Comparison of ENCODE assay signal across 37 cellular contexts in the genomic region with DNA sequence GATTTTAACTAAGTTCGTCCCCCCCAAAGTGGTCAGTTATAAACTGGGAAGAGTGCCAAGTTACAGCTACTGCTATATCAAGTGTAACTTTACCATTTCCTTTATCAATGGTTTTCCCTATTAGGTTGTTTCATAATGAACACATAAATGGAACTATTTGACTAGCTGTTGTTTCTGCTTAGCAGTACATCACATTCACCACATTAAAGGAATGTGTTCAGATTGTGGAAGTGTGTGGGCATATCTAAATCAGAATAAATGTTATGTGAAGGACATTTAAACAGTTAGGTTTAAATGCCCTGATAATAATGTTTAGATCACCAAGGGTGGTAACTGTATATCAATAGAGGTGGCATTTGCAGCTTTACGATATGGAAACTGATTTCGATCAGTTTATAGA. TPM values are rescaled to one million over a fixed set of nuclear protein-coding genes. Genes with fewer than 3 reads are reported as not detected.
"Had no signal": no experiment of that assay in that cellular context is flagged by ENCODE, and none has a peak within 500 bp of the region (broad histone marks: within the 10 kb centered on the region; RNA-seq: fewer than 3 reads in every experiment).

No MANE protein-coding gene starts in this region.

- H3K36me3 Mint-ChIP-seq: activated naive CD4-positive, alpha-beta T cell treated with anti-CD3 and anti-CD28 coated beads, Interleukin-2, amount 50 U/mL, for 24 hours; activated naive CD8-positive, alpha-beta T cell treated with anti-CD3 and anti-CD28 coated beads for 36 hours; brain; WTC11 had no signal

- H3K9me3 Mint-ChIP-seq: activated CD8-positive, alpha-beta T cell treated with anti-CD3 and anti-CD28 coated beads for 36 hours; activated naive CD4-positive, alpha-beta T cell treated with anti-CD3 and anti-CD28 coated beads for 36 hours; activated naive CD4-positive, alpha-beta T cell treated with anti-CD3 and anti-CD28 coated beads, Interleukin-2, amount 50 U/mL, for 24 hours; activated naive CD8-positive, alpha-beta T cell treated with anti-CD3 and anti-CD28 coated beads for 36 hours; activated naive CD8-positive, alpha-beta T cell treated with anti-CD3 and anti-CD28 coated beads, Interleukin-2, amount 50 U/mL, for 24 hours; activated T-helper 1 cell treated with anti-CD3 and anti-CD28 coated beads, Interleukin-12 subunit alpha, Interleukin-12 subunit beta, Interleukin-2, Interleukin-4 antibody, amounts not matched to agents 30 ng/mL and 10 ng/mL and 1 ng/mL, durations not matched to agents 14 hours and 24 hours and 36 hours; activated T-helper 2 cell treated with anti-CD3 and anti-CD28 coated beads, Interferon-gamma antibody, Interleukin-2, Interleukin-4, amounts not matched to agents 10 μg/mL and 5 μg/mL and 100 μg/mL, durations not matched to agents 14 hours and 24 hours and 36 hours; brain; T-helper 2 cell treated with Interferon-gamma antibody and Interleukin-4, amounts not matched to agents 5 μg/mL and 100 μg/mL, for 36 hours; WTC11 had no signal

- H3K27me3 ChIP-seq: adrenal gland, ascending aorta, breast epithelium, colonic mucosa, esophagus squamous epithelium, gastroesophageal sphincter had no signal

- H3K9me3 ChIP-seq: adrenal gland, ascending aorta, breast epithelium, colonic mucosa, esophagus squamous epithelium, gastroesophageal sphincter had no signal

- H3K4me3 Mint-ChIP-seq: activated CD8-positive, alpha-beta T cell treated with anti-CD3 and anti-CD28 coated beads for 36 hours; activated naive CD4-positive, alpha-beta T cell treated with anti-CD3 and anti-CD28 coated beads for 36 hours; activated naive CD4-positive, alpha-beta T cell treated with anti-CD3 and anti-CD28 coated beads, Interleukin-2, amount 50 U/mL, for 24 hours; activated naive CD8-positive, alpha-beta T cell treated with anti-CD3 and anti-CD28 coated beads for 36 hours; activated naive CD8-positive, alpha-beta T cell treated with anti-CD3 and anti-CD28 coated beads, Interleukin-2, amount 50 U/mL, for 24 hours; activated T-helper 1 cell treated with anti-CD3 and anti-CD28 coated beads, Interleukin-12 subunit alpha, Interleukin-12 subunit beta, Interleukin-2, Interleukin-4 antibody, amounts not matched to agents 30 ng/mL and 10 ng/mL and 1 ng/mL, durations not matched to agents 14 hours and 24 hours and 36 hours; brain; T-helper 17 cell; T-helper 2 cell treated with Interferon-gamma antibody and Interleukin-4, amounts not matched to agents 5 μg/mL and 100 μg/mL, for 36 hours; WTC11 had no signal

- H3K4me1 ChIP-seq: adrenal gland, ascending aorta, breast epithelium, colonic mucosa, gastroesophageal sphincter had no signal

- H3K27ac ChIP-seq: adrenal gland, ascending aorta, breast epithelium, cardiac muscle cell, colonic mucosa, epithelial cell of prostate, esophagus squamous epithelium, gastroesophageal sphincter, VCaP had no signal

- H3K36me3 ChIP-seq: adrenal gland, ascending aorta, breast epithelium, cardiac muscle cell, colonic mucosa, esophagus squamous epithelium, gastroesophageal sphincter had no signal

- H3K27ac Mint-ChIP-seq: activated CD8-positive, alpha-beta T cell treated with anti-CD3 and anti-CD28 coated beads for 36 hours; activated naive CD4-positive, alpha-beta T cell treated with anti-CD3 and anti-CD28 coated beads for 36 hours; activated naive CD4-positive, alpha-beta T cell treated with anti-CD3 and anti-CD28 coated beads, Interleukin-2, amount 50 U/mL, for 24 hours; activated naive CD8-positive, alpha-beta T cell treated with anti-CD3 and anti-CD28 coated beads for 36 hours; activated naive CD8-positive, alpha-beta T cell treated with anti-CD3 and anti-CD28 coated beads, Interleukin-2, amount 50 U/mL, for 24 hours; activated T-helper 1 cell treated with anti-CD3 and anti-CD28 coated beads, Interleukin-12 subunit alpha, Interleukin-12 subunit beta, Interleukin-2, Interleukin-4 antibody, amounts not matched to agents 30 ng/mL and 10 ng/mL and 1 ng/mL, durations not matched to agents 14 hours and 24 hours and 36 hours; activated T-helper 2 cell treated with anti-CD3 and anti-CD28 coated beads, Interferon-gamma antibody, Interleukin-2, Interleukin-4, amounts not matched to agents 10 μg/mL and 5 μg/mL and 100 μg/mL, durations not matched to agents 14 hours and 24 hours and 36 hours; brain; T-helper 17 cell; T-helper 2 cell treated with Interferon-gamma antibody and Interleukin-4, amounts not matched to agents 5 μg/mL and 100 μg/mL, for 36 hours; WTC11 had no signal

- H3K27me3 Mint-ChIP-seq: activated CD8-positive, alpha-beta T cell treated with anti-CD3 and anti-CD28 coated beads for 36 hours; activated naive CD4-positive, alpha-beta T cell treated with anti-CD3 and anti-CD28 coated beads, Interleukin-2, amount 50 U/mL, for 24 hours; activated naive CD8-positive, alpha-beta T cell treated with anti-CD3 and anti-CD28 coated beads for 36 hours; brain had no signal

- H3K4me1 Mint-ChIP-seq: activated naive CD4-positive, alpha-beta T cell treated with anti-CD3 and anti-CD28 coated beads, Interleukin-2, amount 50 U/mL, for 24 hours; T-helper 17 cell had no signal

- H3K4me3 ChIP-seq: adrenal gland, ascending aorta, breast epithelium, cardiac muscle cell, colonic mucosa, esophagus squamous epithelium, gastroesophageal sphincter had no signal

- DNase-seq: activated CD4-positive, alpha-beta T cell treated with anti-CD3 and anti-CD28 coated beads for 48 hours; activated CD4-positive, alpha-beta T cell treated with anti-CD3 and anti-CD28 coated beads, Interleukin-2, amount 50 U/mL, for 1 hour; activated CD4-positive, alpha-beta T cell treated with anti-CD3 and anti-CD28 coated beads, Interleukin-2, amount 50 U/mL, for 48 hours; activated CD8-positive, alpha-beta memory T cell treated with anti-CD3 and anti-CD28 coated beads for 24 hours; activated CD8-positive, alpha-beta T cell treated with anti-CD3 and anti-CD28 coated beads for 36 hours; activated effector memory CD4-positive, alpha-beta T cell treated with anti-CD3 and anti-CD28 coated beads, Interleukin-2, amount 50 U/mL, for 16 hours; activated naive CD4-positive, alpha-beta T cell treated with anti-CD3 and anti-CD28 coated beads for 36 hours; activated naive CD8-positive, alpha-beta T cell treated with anti-CD3 and anti-CD28 coated beads for 36 hours; activated naive CD8-positive, alpha-beta T cell treated with anti-CD3 and anti-CD28 coated beads, Interleukin-2, amount 50 U/mL, for 24 hours; activated T-cell treated with anti-CD3 and anti-CD28 coated beads, Interleukin-2, amount 50 U/mL, for 48 hours; adrenal gland; central memory CD4-positive, alpha-beta T cell; cerebellar nuclear complex; colonic mucosa; effector CD8-positive, alpha-beta T cell; esophagus squamous epithelium; foreskin melanocyte; T-helper 1 cell; T-helper 17 cell; T1000 had no signal

- ATAC-seq: activated CD8-positive, alpha-beta T cell treated with anti-CD3 and anti-CD28 coated beads for 36 hours; activated naive CD8-positive, alpha-beta T cell treated with anti-CD3 and anti-CD28 coated beads, Interleukin-2, amount 50 U/mL, for 24 hours; gastroesophageal sphincter; T-helper 17 cell; WTC11 had no signal

RNA-seq across cellular contexts. Expression of gene SLC9A4, which starts 45.1 kb away (rescaled TPM):
- total RNA-seq: activated naive CD8-positive, alpha-beta T cell treated with anti-CD3 and anti-CD28 coated beads for 36 hours; activated T-helper 1 cell treated with anti-CD3 and anti-CD28 coated beads, Interleukin-12 subunit alpha, Interleukin-12 subunit beta, Interleukin-2, Interleukin-4 antibody, amounts not matched to agents 30 ng/mL and 10 ng/mL and 1 ng/mL, durations not matched to agents 14 hours and 24 hours and 36 hours; adrenal gland; ascending aorta; breast epithelium; cardiac muscle cell; dermis microvascular lymphatic vessel endothelial cell; endothelial cell of umbilical vein; fibroblast of lung; fibroblast of villous mesenchyme; glomerular endothelial cell had no signal
- polyA plus RNA-seq: adrenal gland, endothelial cell of umbilical vein, fibroblast of lung had no signal
